In genomic region chrX:66015152-66015827, GRCh38 we compare ENCODE assay signal across 7 cellular contexts. TPM values are rescaled to one million over a fixed set of nuclear protein-coding genes. Genes with fewer than 3 reads are reported as not detected.
A peak's percentile ranks its signal among the peaks of the same experiment; 100 is the strongest.
DNase-seq lines count a peak whose midpoint lies in the region; ATAC-seq and TF ChIP-seq lines count a peak whose summit lies in the region.

No MANE protein-coding gene starts in this region.

- H3K4me3 Mint-ChIP-seq in activated T-helper 2 cell treated with anti-CD3 and anti-CD28 coated beads, Interferon-gamma antibody, Interleukin-2, Interleukin-4, amounts not matched to agents 10 μg/mL and 5 μg/mL and 100 μg/mL, durations not matched to agents 14 hours and 24 hours and 36 hours (ENCODE audit: low read depth), result peak overlapping the region; percentile 62
- H3K4me3 Mint-ChIP-seq in stimulated activated effector memory CD8-positive, alpha-beta T cell treated with anti-CD3 and anti-CD28 coated beads, Interleukin-12 subunit alpha, Interleukin-12 subunit beta, amount 100 ng/mL, for 72 hours, result peak overlapping the region; percentile 36

- no peaks in the 10 kb centered on the region for H3K27me3 ChIP-seq in thyroid gland

- no peak for TF ChIP-seq CTCF in thyroid gland (IDR thresholded peaks at IDR 0.05)

- no peaks in the 10 kb centered on the region for H3K36me3 ChIP-seq in thyroid gland

- ATAC-seq in GM19035 (IDR thresholded peaks at IDR 0.05; ENCODE audit: unreplicated experiment) (peak; percentile 47), HG03175 (IDR thresholded peaks at IDR 0.05; ENCODE audit: unreplicated experiment) (peak; percentile 36), GM21447 (IDR thresholded peaks at IDR 0.05; ENCODE audit: unreplicated experiment) (no peak), GM21717 (IDR thresholded peaks at IDR 0.05; ENCODE audit: unreplicated experiment) (no peak)
- peak; percentile 55 for ATAC-seq in stimulated activated effector memory CD8-positive, alpha-beta T cell treated with anti-CD3 and anti-CD28 coated beads, Interleukin-12 subunit alpha, Interleukin-12 subunit beta, amount 100 ng/mL, for 72 hours

- H3K9me3 Mint-ChIP-seq in activated T-helper 2 cell treated with anti-CD3 and anti-CD28 coated beads, Interferon-gamma antibody, Interleukin-2, Interleukin-4, amounts not matched to agents 10 μg/mL and 5 μg/mL and 100 μg/mL, durations not matched to agents 14 hours and 24 hours and 36 hours, result no peaks in the 10 kb centered on the region
- H3K9me3 Mint-ChIP-seq in stimulated activated effector memory CD8-positive, alpha-beta T cell treated with anti-CD3 and anti-CD28 coated beads, Interleukin-12 subunit alpha, Interleukin-12 subunit beta, amount 100 ng/mL, for 72 hours, result no peaks in the 10 kb centered on the region

- TF ChIP-seq POLR2A in thyroid gland (IDR thresholded peaks at IDR 0.05), result no peak

- peak overlapping the region; percentile 73 for H3K27ac Mint-ChIP-seq in activated T-helper 2 cell treated with anti-CD3 and anti-CD28 coated beads, Interferon-gamma antibody, Interleukin-2, Interleukin-4, amounts not matched to agents 10 μg/mL and 5 μg/mL and 100 μg/mL, durations not matched to agents 14 hours and 24 hours and 36 hours
- peak overlapping the region; percentile 58 for H3K27ac Mint-ChIP-seq in stimulated activated effector memory CD8-positive, alpha-beta T cell treated with anti-CD3 and anti-CD28 coated beads, Interleukin-12 subunit alpha, Interleukin-12 subunit beta, amount 100 ng/mL, for 72 hours

- H3K4me1 Mint-ChIP-seq in activated T-helper 2 cell treated with anti-CD3 and anti-CD28 coated beads, Interferon-gamma antibody, Interleukin-2, Interleukin-4, amounts not matched to agents 10 μg/mL and 5 μg/mL and 100 μg/mL, durations not matched to agents 14 hours and 24 hours and 36 hours (ENCODE audit: low read depth), result peaks cover 77% of the 10 kb centered on the region
- peaks cover 37% of the 10 kb centered on the region for H3K4me1 Mint-ChIP-seq in stimulated activated effector memory CD8-positive, alpha-beta T cell treated with anti-CD3 and anti-CD28 coated beads, Interleukin-12 subunit alpha, Interleukin-12 subunit beta, amount 100 ng/mL, for 72 hours

- H3K9me3 ChIP-seq in thyroid gland, result no peaks in the 10 kb centered on the region

- no peaks in the 10 kb centered on the region for H3K27me3 Mint-ChIP-seq in activated T-helper 2 cell treated with anti-CD3 and anti-CD28 coated beads, Interferon-gamma antibody, Interleukin-2, Interleukin-4, amounts not matched to agents 10 μg/mL and 5 μg/mL and 100 μg/mL, durations not matched to agents 14 hours and 24 hours and 36 hours (ENCODE audit: low read depth)

- peaks cover 20% of the 10 kb centered on the region for H3K36me3 Mint-ChIP-seq in activated T-helper 2 cell treated with anti-CD3 and anti-CD28 coated beads, Interferon-gamma antibody, Interleukin-2, Interleukin-4, amounts not matched to agents 10 μg/mL and 5 μg/mL and 100 μg/mL, durations not matched to agents 14 hours and 24 hours and 36 hours (ENCODE audit: low read depth)
- H3K36me3 Mint-ChIP-seq in stimulated activated effector memory CD8-positive, alpha-beta T cell treated with anti-CD3 and anti-CD28 coated beads, Interleukin-12 subunit alpha, Interleukin-12 subunit beta, amount 100 ng/mL, for 72 hours, result no peaks in the 10 kb centered on the region

- H3K4me3 ChIP-seq in thyroid gland (replicated peaks in 1 of 3), result no peak overlapping the region

- intact Hi-C loops in activated T-helper 2 cell treated with anti-CD3 and anti-CD28 coated beads, Interferon-gamma antibody, Interleukin-2, Interleukin-4, amounts not matched to agents 10 μg/mL and 5 μg/mL and 100 μg/mL, durations not matched to agents 14 hours and 24 hours and 36 hours (cut with micrococcal nuclease), result loop anchor here (5.0 to 10.0 kb wide), 4 partner anchors 290 to 1038 kb away; partner anchors contain the start of genes MSN and ZC4H2
- intact Hi-C loops in thyroid gland (cut with DNase I), result no loop called here

- DNase-seq in activated T-helper 2 cell treated with anti-CD3 and anti-CD28 coated beads, Interferon-gamma antibody, Interleukin-2, Interleukin-4, amounts not matched to agents 10 μg/mL and 5 μg/mL and 100 μg/mL, durations not matched to agents 14 hours and 24 hours and 36 hours (ENCODE audit: low spot score), result peak; percentile 17
- no peak for DNase-seq in stimulated activated effector memory CD8-positive, alpha-beta T cell treated with anti-CD3 and anti-CD28 coated beads, Interleukin-12 subunit alpha, Interleukin-12 subunit beta, amount 100 ng/mL, for 72 hours (ENCODE audit: low spot score in 2 of 2)
- no peak for DNase-seq in thyroid gland

- WGBS in thyroid gland, 2 donors, result 71 to 79% methylated on average over 2 of the region's 2 CpGs

- no peaks in the 10 kb centered on the region for H3K4me1 ChIP-seq in thyroid gland

- no peak overlapping the region for H3K27ac ChIP-seq in thyroid gland

RNA-seq across cellular contexts. Expression of gene VSIG4, which starts 24.6 kb away (rescaled TPM):
- total RNA-seq in activated T-helper 2 cell treated with anti-CD3 and anti-CD28 coated beads, Interferon-gamma antibody, Interleukin-2, Interleukin-4, amounts not matched to agents 10 μg/mL and 5 μg/mL and 100 μg/mL, durations not matched to agents 14 hours and 24 hours and 36 hours, result not detected in 2 replicates
- total RNA-seq in thyroid gland, result 10 to 100 TPM; 29.4 to 84.3 (median 34.0) TPM

Comparison
In these comparisons a context has a peak if more than half of its experiments do, and no peak if none do; other contexts are left out.
1. ATAC-seq: peak in GM19035 (single experiment), HG03175 (single experiment) and stimulated activated effector memory CD8-positive, alpha-beta T cell treated with anti-CD3 and anti-CD28 coated beads, Interleukin-12 subunit alpha, Interleukin-12 subunit beta, amount 100 ng/mL, for 72 hours (single experiment); none in GM21447 (single experiment) and GM21717 (single experiment).
2. RNA of gene VSIG4, which starts 24.6 kb away (total RNA-seq): 29.4 to 84.3 TPM in thyroid gland; not detected in activated T-helper 2 cell treated with anti-CD3 and anti-CD28 coated beads, Interferon-gamma antibody, Interleukin-2, Interleukin-4, amounts not matched to agents 10 μg/mL and 5 μg/mL and 100 μg/mL, durations not matched to agents 14 hours and 24 hours and 36 hours; every median in the first group is over 10 times any median in the second.